In genomic region chr14:23173796-23174195, GRCh38 we compare ENCODE assay signal across 1 cellular context.
TF ChIP-seq lines count a peak whose summit lies in the region.

No MANE protein-coding gene starts in this region.

TF ChIP-seq in WTC11, 78 proteins besides CTCF, POLR2A, EP300 and RAD21 (continued from another document):
- no peak for TF ChIP-seq E2F1 (CRISPR knock-in tag; IDR thresholded peaks at IDR 0.05)
- no peak for TF ChIP-seq TP53 (CRISPR knock-in tag; IDR thresholded peaks at IDR 0.05)
- no peak for TF ChIP-seq TEAD1 (CRISPR knock-in tag; IDR thresholded peaks at IDR 0.05)
- no peak for TF ChIP-seq CBFB (CRISPR knock-in tag; IDR thresholded peaks at IDR 0.05; ENCODE audit: low read depth)
- no peak for TF ChIP-seq ZNF219 (CRISPR knock-in tag; IDR thresholded peaks at IDR 0.05; ENCODE audit: borderline replicate concordance)
- TF ChIP-seq, protein P1, sequence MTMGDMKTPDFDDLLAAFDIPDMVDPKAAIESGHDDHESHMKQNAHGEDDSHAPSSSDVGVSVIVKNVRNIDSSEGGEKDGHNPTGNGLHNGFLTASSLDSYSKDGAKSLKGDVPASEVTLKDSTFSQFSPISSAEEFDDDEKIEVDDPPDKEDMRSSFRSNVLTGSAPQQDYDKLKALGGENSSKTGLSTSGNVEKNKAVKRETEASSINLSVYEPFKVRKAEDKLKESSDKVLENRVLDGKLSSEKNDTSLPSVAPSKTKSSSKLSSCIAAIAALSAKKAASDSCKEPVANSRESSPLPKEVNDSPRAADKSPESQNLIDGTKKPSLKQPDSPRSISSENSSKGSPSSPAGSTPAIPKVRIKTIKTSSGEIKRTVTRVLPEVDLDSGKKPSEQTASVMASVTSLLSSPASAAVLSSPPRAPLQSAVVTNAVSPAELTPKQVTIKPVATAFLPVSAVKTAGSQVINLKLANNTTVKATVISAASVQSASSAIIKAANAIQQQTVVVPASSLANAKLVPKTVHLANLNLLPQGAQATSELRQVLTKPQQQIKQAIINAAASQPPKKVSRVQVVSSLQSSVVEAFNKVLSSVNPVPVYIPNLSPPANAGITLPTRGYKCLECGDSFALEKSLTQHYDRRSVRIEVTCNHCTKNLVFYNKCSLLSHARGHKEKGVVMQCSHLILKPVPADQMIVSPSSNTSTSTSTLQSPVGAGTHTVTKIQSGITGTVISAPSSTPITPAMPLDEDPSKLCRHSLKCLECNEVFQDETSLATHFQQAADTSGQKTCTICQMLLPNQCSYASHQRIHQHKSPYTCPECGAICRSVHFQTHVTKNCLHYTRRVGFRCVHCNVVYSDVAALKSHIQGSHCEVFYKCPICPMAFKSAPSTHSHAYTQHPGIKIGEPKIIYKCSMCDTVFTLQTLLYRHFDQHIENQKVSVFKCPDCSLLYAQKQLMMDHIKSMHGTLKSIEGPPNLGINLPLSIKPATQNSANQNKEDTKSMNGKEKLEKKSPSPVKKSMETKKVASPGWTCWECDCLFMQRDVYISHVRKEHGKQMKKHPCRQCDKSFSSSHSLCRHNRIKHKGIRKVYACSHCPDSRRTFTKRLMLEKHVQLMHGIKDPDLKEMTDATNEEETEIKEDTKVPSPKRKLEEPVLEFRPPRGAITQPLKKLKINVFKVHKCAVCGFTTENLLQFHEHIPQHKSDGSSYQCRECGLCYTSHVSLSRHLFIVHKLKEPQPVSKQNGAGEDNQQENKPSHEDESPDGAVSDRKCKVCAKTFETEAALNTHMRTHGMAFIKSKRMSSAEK (CRISPR knock-in tag; IDR thresholded peaks at IDR 0.05; ENCODE audit: borderline replicate concordance), result no peak
